12 cellular contexts compared by ENCODE assay signal in the genomic region with DNA sequence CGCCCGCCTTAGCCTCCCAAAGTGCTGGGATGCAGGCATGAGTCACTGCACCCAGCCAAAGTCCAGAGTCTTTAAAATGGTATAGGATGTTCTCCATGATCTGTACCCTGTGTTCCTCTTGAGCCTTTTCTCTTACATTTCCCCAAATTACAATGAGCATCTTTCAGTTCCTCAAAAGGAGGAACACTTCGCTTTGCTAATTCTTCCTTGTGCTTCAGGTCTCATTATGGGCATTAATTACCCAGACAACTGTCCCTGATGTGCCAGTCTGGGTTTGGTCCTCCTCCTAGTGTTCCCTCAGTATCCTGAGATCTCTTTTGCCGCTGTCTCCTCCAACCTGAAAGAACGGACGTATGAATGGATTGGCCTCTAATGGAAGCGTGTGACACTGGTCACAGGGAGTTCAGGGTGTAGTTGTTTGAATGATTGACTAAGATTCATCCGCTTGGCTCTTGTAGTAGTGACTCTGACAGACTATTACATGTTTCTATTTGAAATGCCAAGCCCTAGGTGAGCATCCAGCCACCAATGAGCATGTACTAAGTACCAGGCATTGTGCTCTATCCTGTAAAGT. TPM values are rescaled to one million over a fixed set of nuclear protein-coding genes. Genes with fewer than 3 reads are reported as not detected.
DNase-seq lines count a peak whose midpoint lies in the region; ATAC-seq and TF ChIP-seq lines count a peak whose summit lies in the region.
"Had no signal": no experiment of that assay in that cellular context is flagged by ENCODE, and none has a peak within 500 bp of the region (broad histone marks: within the 10 kb centered on the region; RNA-seq: fewer than 3 reads in every experiment).

No MANE protein-coding gene starts in this region.

- peak; percentile 66 for DNase-seq in NCI-H2029 treated with DMSO at 0.1 percent for 48 hours (lab: John Stamatoyannopoulos, UW)
- DNase-seq in NCI-H2029 (lab: John Stamatoyannopoulos, UW): no peak
- no peak for DNase-seq in activated T-helper 2 cell treated with anti-CD3 and anti-CD28 coated beads, Interferon-gamma antibody, Interleukin-2, Interleukin-4, amounts not matched to agents 10 μg/mL and 5 μg/mL and 100 μg/mL, durations not matched to agents 14 hours and 24 hours and 36 hours (ENCODE audit: low spot score)
- DNase-seq in mucosa of gallbladder (ENCODE audit: low spot score): no peak
- DNase-seq in adrenal gland: no peak
- DNase-seq in HPDE6-E6E7 (ENCODE audit: extremely low spot score): no peak
- DNase-seq: effector CD4-positive, alpha-beta T cell had no signal

- TF ChIP-seq CTCF in adrenal gland (IDR thresholded peaks at IDR 0.05): no peak

- H3K4me1 ChIP-seq in skeletal muscle tissue (ENCODE audit: control insufficient read depth in 3 of 3, insufficient read depth in 3 of 3, low read length in 3 of 3): peaks cover 0 to 2% (median 0%) of the 10 kb centered on the region in 3 donors
- no peaks in the 10 kb centered on the region for H3K4me1 ChIP-seq in adrenal gland (replicated peaks in 1 of 2)

- no peak overlapping the region for H3K9ac ChIP-seq in skeletal muscle tissue (ENCODE audit: low read depth in 1 of 3, low read length in 3 of 3)

- H3K9me3 ChIP-seq in skeletal muscle tissue (ENCODE audit: control insufficient read depth in 3 of 3, low read length in 3 of 3): no peaks in the 10 kb centered on the region
- no peaks in the 10 kb centered on the region for H3K9me3 ChIP-seq in adrenal gland (replicated peaks in 1 of 3)

- peaks cover 4% of the 10 kb centered on the region for H3K9me3 Mint-ChIP-seq in activated T-helper 2 cell treated with anti-CD3 and anti-CD28 coated beads, Interferon-gamma antibody, Interleukin-2, Interleukin-4, amounts not matched to agents 10 μg/mL and 5 μg/mL and 100 μg/mL, durations not matched to agents 14 hours and 24 hours and 36 hours

- no peaks in the 10 kb centered on the region for H3K27me3 Mint-ChIP-seq in activated T-helper 2 cell treated with anti-CD3 and anti-CD28 coated beads, Interferon-gamma antibody, Interleukin-2, Interleukin-4, amounts not matched to agents 10 μg/mL and 5 μg/mL and 100 μg/mL, durations not matched to agents 14 hours and 24 hours and 36 hours (ENCODE audit: low read depth)

- H3K27me3 ChIP-seq in skeletal muscle tissue (ENCODE audit: control insufficient read depth in 3 of 3, insufficient read depth in 3 of 3, low read length in 3 of 3) (no peaks in the 10 kb centered on the region), adrenal gland (no peaks in the 10 kb centered on the region)

- H3K4me1 Mint-ChIP-seq in activated T-helper 2 cell treated with anti-CD3 and anti-CD28 coated beads, Interferon-gamma antibody, Interleukin-2, Interleukin-4, amounts not matched to agents 10 μg/mL and 5 μg/mL and 100 μg/mL, durations not matched to agents 14 hours and 24 hours and 36 hours (ENCODE audit: low read depth): peaks cover 77% of the 10 kb centered on the region

- no peaks in the 10 kb centered on the region for H3K36me3 ChIP-seq in skeletal muscle tissue (ENCODE audit: control insufficient read depth in 3 of 3, insufficient read depth in 3 of 3, low read length in 3 of 3)
- no peaks in the 10 kb centered on the region for H3K36me3 ChIP-seq in adrenal gland (replicated peaks in 1 of 2)

- peak overlapping the region; percentile 52 for H3K4me3 Mint-ChIP-seq in activated T-helper 2 cell treated with anti-CD3 and anti-CD28 coated beads, Interferon-gamma antibody, Interleukin-2, Interleukin-4, amounts not matched to agents 10 μg/mL and 5 μg/mL and 100 μg/mL, durations not matched to agents 14 hours and 24 hours and 36 hours (ENCODE audit: low read depth)

- WGBS in adrenal gland, 4 donors: 78 to 88% (median 83%) methylated on average over 8 of the region's 8 CpGs

- H3K4me3 ChIP-seq in skeletal muscle tissue (ENCODE audit: low read length in 3 of 3) (no peak overlapping the region), adrenal gland (no peak overlapping the region)

- peak; percentile 35 for ATAC-seq in HG03060 (IDR thresholded peaks at IDR 0.05; ENCODE audit: low read depth, unreplicated experiment)
- ATAC-seq: Panc1 had no signal

- H3K27ac ChIP-seq in skeletal muscle tissue (ENCODE audit: low read depth, low read length) (peak overlapping the region; percentile 13), adrenal gland (no peak overlapping the region)
- H3K27ac ChIP-seq: 22Rv1 had no signal

- peak overlapping the region; percentile 78 for H3K27ac Mint-ChIP-seq in activated T-helper 2 cell treated with anti-CD3 and anti-CD28 coated beads, Interferon-gamma antibody, Interleukin-2, Interleukin-4, amounts not matched to agents 10 μg/mL and 5 μg/mL and 100 μg/mL, durations not matched to agents 14 hours and 24 hours and 36 hours

- intact Hi-C loops in activated T-helper 2 cell treated with anti-CD3 and anti-CD28 coated beads, Interferon-gamma antibody, Interleukin-2, Interleukin-4, amounts not matched to agents 10 μg/mL and 5 μg/mL and 100 μg/mL, durations not matched to agents 14 hours and 24 hours and 36 hours (cut with micrococcal nuclease): loop anchor here (5.0 to 10.0 kb wide), 4 partner anchors 265 to 435 kb away; partner anchors contain the start of genes HIF1A and SNAPC1
- intact Hi-C loops in adrenal gland (cut with DNase I): no loop called here

- no peak for TF ChIP-seq POLR2A in adrenal gland (IDR thresholded peaks at IDR 0.05)

- H3K36me3 Mint-ChIP-seq in activated T-helper 2 cell treated with anti-CD3 and anti-CD28 coated beads, Interferon-gamma antibody, Interleukin-2, Interleukin-4, amounts not matched to agents 10 μg/mL and 5 μg/mL and 100 μg/mL, durations not matched to agents 14 hours and 24 hours and 36 hours (ENCODE audit: low read depth): peaks cover 37% of the 10 kb centered on the region

RNA-seq across cellular contexts. Expression of gene PRKCH, which starts 8.2 kb away (rescaled TPM):
- 101 and 102 TPM in 2 replicates for total RNA-seq in activated T-helper 2 cell treated with anti-CD3 and anti-CD28 coated beads, Interferon-gamma antibody, Interleukin-2, Interleukin-4, amounts not matched to agents 10 μg/mL and 5 μg/mL and 100 μg/mL, durations not matched to agents 14 hours and 24 hours and 36 hours
- total RNA-seq in skeletal muscle tissue (32.4 TPM), mucosa of gallbladder (28.5 TPM), adrenal gland (10 to 100 TPM; 13.6 to 28.1 (median 19.3) TPM)
- polyA plus RNA-seq in adrenal gland: 10 to 100 TPM in 1 of 3 donors, 1 to 10 TPM in 2; 7.8 to 11.6 (median 9.9) TPM

RNA-seq across cellular contexts. Expression of gene TMEM30B, which starts 48.4 kb away (rescaled TPM):
- total RNA-seq in activated T-helper 2 cell treated with anti-CD3 and anti-CD28 coated beads, Interferon-gamma antibody, Interleukin-2, Interleukin-4, amounts not matched to agents 10 μg/mL and 5 μg/mL and 100 μg/mL, durations not matched to agents 14 hours and 24 hours and 36 hours: 0.46 and 0.66 TPM in 2 replicates
- 1.6 TPM for total RNA-seq in skeletal muscle tissue
- total RNA-seq in mucosa of gallbladder: 97.8 TPM
- total RNA-seq in adrenal gland: 1 to 10 TPM; 2.4 to 6.0 (median 4.9) TPM
- polyA plus RNA-seq in adrenal gland: 1 to 10 TPM; 1.8 to 2.4 (median 1.9) TPM
- total RNA-seq: M059J had no signal

Comparison
In these comparisons a context has a peak if more than half of its experiments do, and no peak if none do; other contexts are left out.
1. RNA of gene TMEM30B, which starts 48.4 kb away (total RNA-seq): 97.8 TPM in mucosa of gallbladder (single experiment); 2.4 to 6.0 TPM in adrenal gland, 1.6 TPM in skeletal muscle tissue (single experiment) and 0.46 to 0.66 TPM in activated T-helper 2 cell treated with anti-CD3 and anti-CD28 coated beads, Interferon-gamma antibody, Interleukin-2, Interleukin-4, amounts not matched to agents 10 μg/mL and 5 μg/mL and 100 μg/mL, durations not matched to agents 14 hours and 24 hours and 36 hours; every median in the first group is over 10 times any median in the second.